ENCODE assay signal across 1 cellular context in genomic region chr11:535519-536454, GRCh38.
TF ChIP-seq lines count a peak whose summit lies in the region.

Gene HRAS, minus strand, starts transcription at chr11:535576.

TF ChIP-seq in HepG2, 621 proteins besides CTCF, POLR2A, EP300 and RAD21 (continued from another document):
- TF ChIP-seq, protein P1, sequence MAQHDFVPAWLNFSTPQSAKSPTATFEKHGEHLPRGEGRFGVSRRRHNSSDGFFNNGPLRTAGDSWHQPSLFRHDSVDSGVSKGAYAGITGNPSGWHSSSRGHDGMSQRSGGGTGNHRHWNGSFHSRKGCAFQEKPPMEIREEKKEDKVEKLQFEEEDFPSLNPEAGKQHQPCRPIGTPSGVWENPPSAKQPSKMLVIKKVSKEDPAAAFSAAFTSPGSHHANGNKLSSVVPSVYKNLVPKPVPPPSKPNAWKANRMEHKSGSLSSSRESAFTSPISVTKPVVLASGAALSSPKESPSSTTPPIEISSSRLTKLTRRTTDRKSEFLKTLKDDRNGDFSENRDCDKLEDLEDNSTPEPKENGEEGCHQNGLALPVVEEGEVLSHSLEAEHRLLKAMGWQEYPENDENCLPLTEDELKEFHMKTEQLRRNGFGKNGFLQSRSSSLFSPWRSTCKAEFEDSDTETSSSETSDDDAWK (CRISPR knock-in tag; IDR thresholded peaks at IDR 0.05), result no peak
- TF ChIP-seq JUNB (CRISPR knock-in tag; IDR thresholded peaks at IDR 0.05; ENCODE audit: borderline replicate concordance) (no peak), NCOA1 (CRISPR knock-in tag; IDR thresholded peaks at IDR 0.05) (no peak), NBN (conservative IDR thresholded peaks at IDR 0.05) (no peak), HDAC6 (IDR thresholded peaks at IDR 0.05; ENCODE audit: low read depth, low read length) (no peak), ZFP90 (CRISPR knock-in tag; IDR thresholded peaks at IDR 0.05; ENCODE audit: borderline replicate concordance) (peak; percentile 36; the same call in 1 of the 2 replicates), ZNF230 (CRISPR knock-in tag; IDR thresholded peaks at IDR 0.05) (0 out of 2 replicates have a peak, but pooled peaks have one; percentile 46), MAZ (IDR thresholded peaks at IDR 0.05; ENCODE audit: borderline replicate concordance, low read depth, low read length) (peak; percentile 48; the same call in 1 of the 2 replicates), MAZ (CRISPR knock-in tag; IDR thresholded peaks at IDR 0.05; ENCODE audit: low read depth) (peak; percentile 67; the same call in 1 of the 2 replicates), PHF21A (CRISPR knock-in tag; IDR thresholded peaks at IDR 0.05) (peak; percentile 21; the same call in 1 of the 2 replicates), POLR2AphosphoS2 (IDR thresholded peaks at IDR 0.05; ENCODE audit: low read depth, low read length) (no peak)
